Comparison of ENCODE assay signal across 11 cellular contexts in the genomic region with DNA sequence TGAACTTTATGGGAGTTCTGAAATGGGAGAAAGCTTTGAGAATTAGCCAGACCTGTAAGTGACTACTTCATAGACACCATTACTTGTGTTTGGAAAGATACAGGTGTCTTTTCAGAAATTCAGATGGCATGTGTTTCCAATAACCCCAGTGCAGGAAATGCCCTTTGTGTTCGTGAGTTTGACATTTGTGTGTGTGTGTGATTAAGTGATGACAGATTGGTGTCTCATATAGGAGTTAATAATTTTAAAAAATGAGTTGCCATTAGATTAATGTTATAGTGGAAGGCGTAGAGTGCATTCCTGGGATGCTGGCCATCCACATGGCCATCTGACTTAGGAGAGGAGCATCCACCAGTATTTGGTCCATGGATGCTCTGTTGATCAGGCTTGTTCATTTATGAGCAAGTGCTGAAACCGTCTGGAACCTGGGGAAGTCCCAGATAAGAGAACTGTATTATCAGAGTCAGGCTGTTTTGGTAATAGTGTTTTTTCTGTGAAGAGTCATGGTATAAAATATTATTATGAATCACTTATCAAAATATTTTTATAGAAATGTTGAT. TPM values are rescaled to one million over a fixed set of nuclear protein-coding genes. Genes with fewer than 3 reads are reported as not detected.
A peak's percentile ranks its signal among the peaks of the same experiment; 100 is the strongest.
DNase-seq lines count a peak whose midpoint lies in the region; ATAC-seq, FAIRE-seq and TF ChIP-seq lines count a peak whose summit lies in the region.
"Had no signal": no experiment of that assay in that cellular context is flagged by ENCODE, and none has a peak within 500 bp of the region (broad histone marks: within the 10 kb centered on the region; RNA-seq: fewer than 3 reads in every experiment).

No MANE protein-coding gene starts in this region.

- H3K79me1 ChIP-seq in IMR-90 (ENCODE audit: low read depth in 1 of 2, low read length in 2 of 2): peaks cover 27 to 47% of the 10 kb centered on the region in 2 experiments

- WGBS in IMR-90 (ENCODE audit: extremely low coverage in 2 of 2, insufficient read length in 1 of 2), 2 experiments: 60% methylated on average over 1 of the region's 3 CpGs; no CpG with 5 or more reads in 1 of the 2 experiments
- WGBS in esophagus muscularis mucosa: 38% methylated on average over 3 of the region's 3 CpGs
- WGBS in adrenal gland, 4 donors: 41 to 48% (median 45%) methylated on average over 3 of the region's 3 CpGs

- TF ChIP-seq RAD21 in IMR-90 (IDR thresholded peaks at IDR 0.05; ENCODE audit: low read length): no peak

- H3K27ac Mint-ChIP-seq in activated CD8-positive, alpha-beta T cell treated with anti-CD3 and anti-CD28 coated beads, Interleukin-2, amount 10 ng/mL, durations not matched to agents 7 days and 5 days: peak overlapping the region; percentile 88

- no peak overlapping the region for H3K56ac ChIP-seq in IMR-90 (ENCODE audit: extremely low read depth, insufficient read depth, low read length)

- H3K4ac ChIP-seq in IMR-90 (ENCODE audit: low read depth, low read length): no peak overlapping the region

- no peak overlapping the region for H2AK9ac ChIP-seq in IMR-90 (replicated peaks; ENCODE audit: low read depth, low read length, poor library complexity)

- TF ChIP-seq CTCF in IMR-90 (conservative IDR thresholded peaks at IDR 0.05; ENCODE audit: low read depth, low read length) (no peak), keratinocyte (optimal IDR thresholded peaks at IDR 0.05 in 1 of 3, IDR thresholded peaks at IDR 0.05 in 1 of 3, conservative IDR thresholded peaks at IDR 0.05 in 1 of 3; ENCODE audit: extremely low read depth in 1 of 3, insufficient read depth in 2 of 3, low read length in 3 of 3) (no peak), esophagus muscularis mucosa (IDR thresholded peaks at IDR 0.05) (no peak), adrenal gland (IDR thresholded peaks at IDR 0.05) (no peak)

- H4K8ac ChIP-seq in IMR-90 (ENCODE audit: low read depth in 2 of 2, low read length in 2 of 2): no peak overlapping the region

- H3K9me3 ChIP-seq in BLaER1 treated with 17β-estradiol and CSF1 and Interleukin-3, amounts not matched to agents 10 nM and 100 nM (replicated peaks in 1 of 11): no peaks in the 10 kb centered on the region
- H3K9me3 ChIP-seq in IMR-90 (ENCODE audit: control insufficient read depth, insufficient read depth, low read length) (no peaks in the 10 kb centered on the region), keratinocyte (ENCODE audit: control insufficient read depth, low read depth, low read length) (no peaks in the 10 kb centered on the region), esophagus muscularis mucosa (no peaks in the 10 kb centered on the region), adrenal gland (replicated peaks in 1 of 3) (no peaks in the 10 kb centered on the region)

- H2AK5ac ChIP-seq in IMR-90 (ENCODE audit: low read depth, low read length): no peak overlapping the region

- H2BK15ac ChIP-seq in IMR-90 (ENCODE audit: low read depth, low read length): no peak overlapping the region

- DNase-seq in IMR-90 (no peak), keratinocyte (ENCODE audit: low read depth, low spot score) (no peak), NCI-H1417 (lab: John Stamatoyannopoulos, UW) (no peak), esophagus muscularis mucosa (ENCODE audit: extremely low spot score) (no peak), adrenal gland (no peak), pons (ENCODE audit: low spot score) (no peak)
- no peak for DNase-seq in activated CD8-positive, alpha-beta T cell treated with anti-CD3 and anti-CD28 coated beads, Interleukin-2, amount 10 ng/mL, durations not matched to agents 7 days and 5 days
- DNase-seq: activated gamma-delta T cell, SW 1271 had no signal

- dilution Hi-C loops in IMR-90 (cut with HindIII; ENCODE audit: low sequenced_read_pairs, unreplicated experiment) (no loop called here), keratinocyte (cut with MboI; ENCODE audit: extremely low pct_ligation_motif_present, low sequenced_read_pairs) (no loop called here)

- CTCF ChIA-PET in IMR-90 (lab: Yijun Ruan, JAX): no interaction called here
- CTCF ChIA-PET in activated CD8-positive, alpha-beta T cell treated with anti-CD3 and anti-CD28 coated beads, Interleukin-2, amount 10 ng/mL, durations not matched to agents 7 days and 5 days (lab: Charles Lee): no interaction called here

- H3K23ac ChIP-seq in IMR-90 (ENCODE audit: low read depth, low read length): peak overlapping the region; percentile 23; the same call in 1 of the 2 replicates

- H4K5ac ChIP-seq in IMR-90 (ENCODE audit: low read depth, low read length): no peak overlapping the region

- H4K91ac ChIP-seq in IMR-90 (ENCODE audit: insufficient read depth, low read depth, low read length): no peak overlapping the region

- peaks cover 55% of the 10 kb centered on the region for H3K4me1 Mint-ChIP-seq in activated CD8-positive, alpha-beta T cell treated with anti-CD3 and anti-CD28 coated beads, Interleukin-2, amount 10 ng/mL, durations not matched to agents 7 days and 5 days (ENCODE audit: low read depth)

- no peak overlapping the region for H2BK120ac ChIP-seq in IMR-90 (ENCODE audit: low read depth, low read length)

- H3K9me3 Mint-ChIP-seq in activated CD8-positive, alpha-beta T cell treated with anti-CD3 and anti-CD28 coated beads, Interleukin-2, amount 10 ng/mL, durations not matched to agents 7 days and 5 days (ENCODE audit: insufficient read depth): no peaks in the 10 kb centered on the region

- peak overlapping the region in 5 of 11 experiments; percentile 22 to 63 (median 51); a peak in 5 of 22 replicates for H3K27ac ChIP-seq in BLaER1 treated with 17β-estradiol and CSF1 and Interleukin-3, amounts not matched to agents 10 nM and 100 nM
- H3K27ac ChIP-seq in IMR-90 (ENCODE audit: insufficient read depth, low read length) (no peak overlapping the region), keratinocyte (ENCODE audit: control insufficient read depth, insufficient read depth, low read length) (no peak overlapping the region), esophagus muscularis mucosa (replicated peaks in 1 of 4) (peak overlapping the region in 1 of 4 donors; percentile 46), adrenal gland (no peak overlapping the region)

- H3K9me1 ChIP-seq in IMR-90 (ENCODE audit: insufficient read depth, low read length) (peaks cover 10% of the 10 kb centered on the region), keratinocyte (ENCODE audit: control insufficient read depth, extremely low read depth, insufficient read depth, low read length) (peaks cover 2% of the 10 kb centered on the region)

- H3K4me1 ChIP-seq in BLaER1 treated with 17β-estradiol and CSF1 and Interleukin-3, amounts not matched to agents 10 nM and 100 nM: peaks cover 50 to 69% (median 56%) of the 10 kb centered on the region in 10 experiments
- peaks cover 8% of the 10 kb centered on the region; the same call in 1 of the 2 replicates for H3K4me1 ChIP-seq in IMR-90 (ENCODE audit: control insufficient read depth, insufficient read depth, low read length)
- H3K4me1 ChIP-seq in keratinocyte (ENCODE audit: control insufficient read depth, extremely low read depth, insufficient read depth, low read length): peaks cover 35% of the 10 kb centered on the region
- H3K4me1 ChIP-seq in esophagus muscularis mucosa: peaks cover 14 to 58% (median 54%) of the 10 kb centered on the region in 4 donors
- peaks cover 9 to 28% of the 10 kb centered on the region in 2 donors for H3K4me1 ChIP-seq in adrenal gland (replicated peaks in 1 of 2)

- no peak for FAIRE-seq in keratinocyte (lab: Jason Lieb, UNC)
- FAIRE-seq: islet of Langerhans had no signal

- no peak overlapping the region for H2BK20ac ChIP-seq in IMR-90 (ENCODE audit: low read depth, low read length)

- H3K36me3 ChIP-seq in BLaER1 treated with 17β-estradiol and CSF1 and Interleukin-3, amounts not matched to agents 10 nM and 100 nM: peaks cover 25 to 37% (median 29%) of the 10 kb centered on the region in 11 experiments
- peaks cover 10% of the 10 kb centered on the region for H3K36me3 ChIP-seq in IMR-90 (ENCODE audit: control insufficient read depth, insufficient read depth, low read length)
- peaks cover 5 to 10% of the 10 kb centered on the region in 2 experiments for H3K36me3 ChIP-seq in keratinocyte (ENCODE audit: control insufficient read depth in 2 of 2, extremely low read depth in 1 of 2, insufficient read depth in 2 of 2, low read length in 2 of 2)
- peaks cover 12 to 24% (median 17%) of the 10 kb centered on the region in 4 donors for H3K36me3 ChIP-seq in esophagus muscularis mucosa
- H3K36me3 ChIP-seq in adrenal gland (replicated peaks in 1 of 2): peaks cover 0 to 13% of the 10 kb centered on the region in 2 donors

- H4K20me1 ChIP-seq in BLaER1 treated with 17β-estradiol and CSF1 and Interleukin-3, amounts not matched to agents 10 nM and 100 nM: peaks cover 0 to 36% (median 19%) of the 10 kb centered on the region in 11 experiments; a peak in 12 of 22 replicates
- H4K20me1 ChIP-seq in IMR-90 (ENCODE audit: insufficient read depth, low read length): no peaks in the 10 kb centered on the region; the same call in 1 of the 2 replicates
- no peaks in the 10 kb centered on the region for H4K20me1 ChIP-seq in keratinocyte (ENCODE audit: control insufficient read depth, extremely low read depth, insufficient read depth, low read length)

- TF ChIP-seq EP300 in esophagus muscularis mucosa (IDR thresholded peaks at IDR 0.05): no peak

- no peak overlapping the region for H3K14ac ChIP-seq in IMR-90 (replicated peaks; ENCODE audit: low read depth, low read length)

- H3K27me3 ChIP-seq in BLaER1 treated with 17β-estradiol and CSF1 and Interleukin-3, amounts not matched to agents 10 nM and 100 nM: no peaks in the 10 kb centered on the region
- no peaks in the 10 kb centered on the region for H3K27me3 ChIP-seq in IMR-90 (ENCODE audit: control insufficient read depth, insufficient read depth, low read length)
- H3K27me3 ChIP-seq in keratinocyte (ENCODE audit: control insufficient read depth, extremely low read depth, insufficient read depth, low read length): no peaks in the 10 kb centered on the region
- H3K27me3 ChIP-seq in esophagus muscularis mucosa: no peaks in the 10 kb centered on the region
- no peaks in the 10 kb centered on the region for H3K27me3 ChIP-seq in adrenal gland

- no peak for ATAC-seq in IMR-90 (ENCODE audit: low read depth)
- ATAC-seq in activated CD8-positive, alpha-beta T cell treated with anti-CD3 and anti-CD28 coated beads, Interleukin-2, amount 10 ng/mL, durations not matched to agents 7 days and 5 days: no peak

- no TSS peak for BruUV-seq in IMR-90 (replicated peaks; lab: Mats Ljungman, UMichigan)

- in situ Hi-C loops in IMR-90 (cut with MboI; ENCODE audit: low sequenced_read_pairs): no loop called here

- no peaks in the 10 kb centered on the region for H3K27me3 Mint-ChIP-seq in activated CD8-positive, alpha-beta T cell treated with anti-CD3 and anti-CD28 coated beads, Interleukin-2, amount 10 ng/mL, durations not matched to agents 7 days and 5 days (ENCODE audit: low read depth)

- intact Hi-C loops in IMR-90 (cut with micrococcal nuclease): loop anchor here (10.0 kb wide), 1 partner anchor 805 kb away; no protein-coding TSS in a partner anchor
- intact Hi-C loops in esophagus muscularis mucosa (cut with DNase I): loop anchor here (5.0 to 10.0 kb wide), 2 partner anchors 82 to 225 kb away; partner anchors contain the start of genes KCNK15 and YWHAB
- intact Hi-C loops in adrenal gland (cut with DNase I): no loop called here

- H3K79me2 ChIP-seq in keratinocyte (ENCODE audit: control insufficient read depth, insufficient read depth, low read length): peaks cover 56% of the 10 kb centered on the region

- POLR2A ChIA-PET in IMR-90 (lab: Charles Lee; ENCODE audit: unreplicated experiment): no interaction called here
- POLR2A ChIA-PET in activated CD8-positive, alpha-beta T cell treated with anti-CD3 and anti-CD28 coated beads, Interleukin-2, amount 10 ng/mL, durations not matched to agents 7 days and 5 days (lab: Charles Lee): interaction anchor here (1.0 to 3.1 kb wide), 2 partner anchors 9 to 79 kb away, joined by 4 to 11 read pairs; partner anchors contain the start of gene TOMM34

- H2AFZ ChIP-seq in IMR-90 (replicated peaks; ENCODE audit: low read length, poor library complexity) (no peak overlapping the region), keratinocyte (ENCODE audit: control insufficient read depth, low read length) (no peak overlapping the region)

- no peak overlapping the region for H3K18ac ChIP-seq in IMR-90 (ENCODE audit: low read depth, low read length)

- TF ChIP-seq POLR2A in IMR-90 (IDR thresholded peaks at IDR 0.05; ENCODE audit: low read depth, low read length) (no peak), esophagus muscularis mucosa (IDR thresholded peaks at IDR 0.05; ENCODE audit: low read depth) (no peak), adrenal gland (IDR thresholded peaks at IDR 0.05) (no peak)

- H3K4me2 ChIP-seq in BLaER1 treated with 17β-estradiol and CSF1 and Interleukin-3, amounts not matched to agents 10 nM and 100 nM: peak overlapping the region; percentile 92 to 98 (median 94)
- H3K4me2 ChIP-seq in IMR-90 (ENCODE audit: low read depth, low read length) (no peak overlapping the region), keratinocyte (ENCODE audit: control insufficient read depth, extremely low read depth, insufficient read depth, low read depth, low read length) (peak overlapping the region; percentile 88)

- no peak overlapping the region for H2BK5ac ChIP-seq in IMR-90 (ENCODE audit: low read depth, low read length, poor library complexity, severe bottlenecking)

- H3K4me3 Mint-ChIP-seq in activated CD8-positive, alpha-beta T cell treated with anti-CD3 and anti-CD28 coated beads, Interleukin-2, amount 10 ng/mL, durations not matched to agents 7 days and 5 days: peak overlapping the region; percentile 87

- peak overlapping the region in 1 of 11 experiments; percentile 15; a peak in 2 of 22 replicates for H3K9ac ChIP-seq in BLaER1 treated with 17β-estradiol and CSF1 and Interleukin-3, amounts not matched to agents 10 nM and 100 nM
- H3K9ac ChIP-seq in IMR-90 (ENCODE audit: low read depth, low read length): no peak overlapping the region
- H3K9ac ChIP-seq in keratinocyte (ENCODE audit: control insufficient read depth, extremely low read depth, insufficient read depth, low read length): no peak overlapping the region

- H3K36me3 Mint-ChIP-seq in activated CD8-positive, alpha-beta T cell treated with anti-CD3 and anti-CD28 coated beads, Interleukin-2, amount 10 ng/mL, durations not matched to agents 7 days and 5 days (ENCODE audit: low read depth): peaks cover 65% of the 10 kb centered on the region

- no peak overlapping the region; a peak in 2 of 20 replicates for H3K4me3 ChIP-seq in BLaER1 treated with 17β-estradiol and CSF1 and Interleukin-3, amounts not matched to agents 10 nM and 100 nM
- H3K4me3 ChIP-seq in IMR-90 (ENCODE audit: insufficient read depth, low read depth, low read length) (no peak overlapping the region), keratinocyte (ENCODE audit: control insufficient read depth in 2 of 3, extremely low read depth in 1 of 3, insufficient read depth in 2 of 3, low read depth in 1 of 3, low read length in 3 of 3) (no peak overlapping the region), esophagus muscularis mucosa (no peak overlapping the region), adrenal gland (no peak overlapping the region)

RNA-seq across cellular contexts. Expression of gene STK4, which starts 3.1 kb away (rescaled TPM):
- total RNA-seq in IMR-90 (2012; rRNA removed) (22.2 and 30.0 TPM in 2 replicates), esophagus muscularis mucosa (10 to 100 TPM; 26.0 to 31.6 (median 27.7) TPM), adrenal gland (10 to 100 TPM; 15.0 to 39.3 (median 32.7) TPM)
- polyA plus RNA-seq in IMR-90 (2012; rRNA removed) (8.3 and 10.2 TPM in 2 replicates), keratinocyte (23.4 to 30.5 TPM (median 27.4 TPM) in 3 replicates), adrenal gland (10 to 100 TPM in 2 of 3 donors, 1 to 10 TPM in 1; 7.1 to 24.6 (median 11.1) TPM)
- polyA plus RNA-seq in IMR-90 (2012; cell fraction: cytosol; rRNA removed): 2.1 and 3.0 TPM in 2 replicates
- polyA plus RNA-seq in IMR-90 (2012; cell fraction: nucleus; rRNA removed; ENCODE audit: low replicate concordance): 3.0 and 14.5 TPM in 2 replicates
- 100 to 1,000 TPM; 159 to 164 TPM for total RNA-seq in activated CD8-positive, alpha-beta T cell treated with anti-CD3 and anti-CD28 coated beads, Interleukin-2, amount 10 ng/mL, durations not matched to agents 7 days and 5 days
- 27.2 TPM for polyA plus RNA-seq in keratinocyte (2011; ENCODE audit: low read depth)
- 17.0 and 24.4 TPM in 2 replicates for polyA plus RNA-seq in keratinocyte (2011; cell fraction: cytosol; rRNA removed)
- polyA plus RNA-seq in keratinocyte (2011; cell fraction: nucleus; rRNA removed): 28.5 and 34.3 TPM in 2 replicates
- polyA plus RNA-seq in keratinocyte (2012; ENCODE audit: low replicate concordance): 12.1 and 17.4 TPM in 2 replicates
- 20.4 to 47.9 TPM (median 30.2 TPM) in 3 replicates for polyA minus RNA-seq in keratinocyte
- 19.2 TPM for polyA minus RNA-seq in keratinocyte (2011; cell fraction: cytosol; rRNA and poly(A)+ RNA removed)
- polyA minus RNA-seq in keratinocyte (2011; cell fraction: nucleus; rRNA and poly(A)+ RNA removed): 27.9 and 57.4 TPM in 2 replicates

RNA-seq across cellular contexts. Expression of gene TOMM34, which starts 9.2 kb away (rescaled TPM):
- 82.8 and 97.5 TPM in 2 replicates for total RNA-seq in IMR-90 (2012; rRNA removed)
- 98.2 and 101 TPM in 2 replicates for polyA plus RNA-seq in IMR-90 (2012; rRNA removed)
- polyA plus RNA-seq in IMR-90 (2012; cell fraction: cytosol; rRNA removed): 52.7 and 67.7 TPM in 2 replicates
- 29.9 and 31.3 TPM in 2 replicates for polyA plus RNA-seq in IMR-90 (2012; cell fraction: nucleus; rRNA removed; ENCODE audit: low replicate concordance)
- 10 to 100 TPM; 20.2 to 20.3 TPM for total RNA-seq in activated CD8-positive, alpha-beta T cell treated with anti-CD3 and anti-CD28 coated beads, Interleukin-2, amount 10 ng/mL, durations not matched to agents 7 days and 5 days
- 31.5 to 47.7 TPM (median 32.9 TPM) in 3 replicates for polyA plus RNA-seq in keratinocyte
- polyA plus RNA-seq in keratinocyte (2011; ENCODE audit: low read depth): 17.7 TPM
- polyA plus RNA-seq in keratinocyte (2011; cell fraction: cytosol; rRNA removed): 35.4 and 40.1 TPM in 2 replicates
- 25.4 and 28.9 TPM in 2 replicates for polyA plus RNA-seq in keratinocyte (2011; cell fraction: nucleus; rRNA removed)
- 24.9 and 41.7 TPM in 2 replicates for polyA plus RNA-seq in keratinocyte (2012; ENCODE audit: low replicate concordance)
- polyA minus RNA-seq in keratinocyte: 23.5 to 30.2 TPM (median 26.0 TPM) in 3 replicates
- polyA minus RNA-seq in keratinocyte (2011; cell fraction: cytosol; rRNA and poly(A)+ RNA removed): 13.0 TPM
- 8.1 and 8.6 TPM in 2 replicates for polyA minus RNA-seq in keratinocyte (2011; cell fraction: nucleus; rRNA and poly(A)+ RNA removed)
- 10 to 100 TPM in 3 of 4 donors, 1 to 10 TPM in 1; 5.8 to 14.8 (median 13.9) TPM for total RNA-seq in esophagus muscularis mucosa
- 10 to 100 TPM; 20.7 to 62.8 (median 48.3) TPM for total RNA-seq in adrenal gland
- polyA plus RNA-seq in adrenal gland: 100 to 1,000 TPM in 1 of 3 donors, 10 to 100 TPM in 2; 17.8 to 120 (median 30.7) TPM

RNA-seq across cellular contexts. Expression of gene PABPC1L, which starts 59.5 kb away (rescaled TPM):
- total RNA-seq in IMR-90 (2012; rRNA removed) (4.7 and 6.1 TPM in 2 replicates), esophagus muscularis mucosa (1 to 10 TPM; 2.0 to 5.9 (median 2.9) TPM), adrenal gland (10 to 100 TPM in 5 of 8 donors, 1 to 10 TPM in 3; 2.8 to 31.2 (median 13.1) TPM)
- polyA plus RNA-seq in IMR-90 (2012; rRNA removed) (76.6 and 82.4 TPM in 2 replicates), keratinocyte (27.2 to 31.4 TPM (median 29.8 TPM) in 3 replicates), adrenal gland (10 to 100 TPM in 2 of 3 donors, 1 to 10 TPM in 1; 3.9 to 90.3 (median 69.5) TPM)
- polyA plus RNA-seq in IMR-90 (2012; cell fraction: cytosol; rRNA removed): 18.1 and 18.2 TPM in 2 replicates
- 901 and 1,315 TPM in 2 replicates for polyA plus RNA-seq in IMR-90 (2012; cell fraction: nucleus; rRNA removed; ENCODE audit: low replicate concordance)
- total RNA-seq in activated CD8-positive, alpha-beta T cell treated with anti-CD3 and anti-CD28 coated beads, Interleukin-2, amount 10 ng/mL, durations not matched to agents 7 days and 5 days: 100 to 1,000 TPM in 1 of 2 experiments, 10 to 100 TPM in 1; 90.0 to 103 TPM
- 18.2 TPM for polyA plus RNA-seq in keratinocyte (2011; ENCODE audit: low read depth)
- 5.2 and 6.2 TPM in 2 replicates for polyA plus RNA-seq in keratinocyte (2011; cell fraction: cytosol; rRNA removed)
- polyA plus RNA-seq in keratinocyte (2011; cell fraction: nucleus; rRNA removed): 252 and 260 TPM in 2 replicates
- polyA plus RNA-seq in keratinocyte (2012; ENCODE audit: low replicate concordance): 10.2 and 13.5 TPM in 2 replicates
- polyA minus RNA-seq in keratinocyte: 11.2 to 22.6 TPM (median 12.8 TPM) in 3 replicates
- polyA minus RNA-seq in keratinocyte (2011; cell fraction: cytosol; rRNA and poly(A)+ RNA removed): 5.9 TPM
- 25.3 and 35.7 TPM in 2 replicates for polyA minus RNA-seq in keratinocyte (2011; cell fraction: nucleus; rRNA and poly(A)+ RNA removed)

Comparison
In these comparisons a context has a peak if more than half of its experiments do, and no peak if none do; other contexts are left out.
1. intact Hi-C loops: an anchor here in IMR-90 (10.0 kb wide) and esophagus muscularis mucosa (5.0 to 10.0 kb wide); none called in adrenal gland.